Comparison of ENCODE assay signal across 8 cellular contexts in genomic region chr17:45394913-45395568, GRCh38. TPM values are rescaled to one million over a fixed set of nuclear protein-coding genes. Genes with fewer than 3 reads are reported as not detected.
DNase-seq lines count a peak whose midpoint lies in the region; ATAC-seq and TF ChIP-seq lines count a peak whose summit lies in the region.

No MANE protein-coding gene starts in this region.

- peak overlapping the region; percentile 11 for H3K4me3 ChIP-seq in suprapubic skin

- WGBS in suprapubic skin, result 30% methylated on average over 24 of the region's 30 CpGs

- H3K9me3 ChIP-seq in suprapubic skin, result no peaks in the 10 kb centered on the region

- H3K27ac ChIP-seq in suprapubic skin, result no peak overlapping the region

- peaks cover 53% of the 10 kb centered on the region for H3K36me3 ChIP-seq in suprapubic skin

- no peak for ATAC-seq in HG03196 (IDR thresholded peaks at IDR 0.05; ENCODE audit: unreplicated experiment)

- no peaks in the 10 kb centered on the region for H3K27me3 ChIP-seq in suprapubic skin

- DNase-seq in activated gamma-delta T cell treated with Interleukin-2 at 50 U/mL for 16 hours (peak; percentile 40), activated gamma-delta T cell (lab: John Stamatoyannopoulos, UW) (no peak), NCI-H2196 (lab: John Stamatoyannopoulos, UW; ENCODE audit: unreplicated experiment) (peak; percentile 50), erythroblast (lab: John Stamatoyannopoulos, UW) (peak; percentile 66 to 71), midbrain (lab: John Stamatoyannopoulos, UW) (peak; percentile 58), suprapubic skin (ENCODE audit: low spot score in 2 of 2) (peak in 1 of 2 donors; percentile 86)
- peak; percentile 31 for DNase-seq in activated CD4-positive, alpha-beta T cell treated with anti-CD3 and anti-CD28 coated beads, Interleukin-2, amount 50 U/mL, for 1 hour

- peak; percentile 42 to 45 for TF ChIP-seq CTCF in suprapubic skin (IDR thresholded peaks at IDR 0.05)

- no peak for TF ChIP-seq EP300 in suprapubic skin (IDR thresholded peaks at IDR 0.05)

- TF ChIP-seq POLR2A in erythroblast (IDR thresholded peaks at IDR 0.05; ENCODE audit: low read length) (no peak), suprapubic skin (IDR thresholded peaks at IDR 0.05) (no peak)

- peaks cover 5% of the 10 kb centered on the region for H3K4me1 ChIP-seq in suprapubic skin

RNA-seq across cellular contexts. Expression of gene ARHGAP27, which starts 37.6 kb away (rescaled TPM):
- 10 to 100 TPM; 54.4 to 93.6 (median 71.3) TPM for total RNA-seq in suprapubic skin
